8 cellular contexts compared by ENCODE assay signal in genomic region chr11:11798586-11799438, GRCh38. TPM values are rescaled to one million over a fixed set of nuclear protein-coding genes. Genes with fewer than 3 reads are reported as not detected.
A peak's percentile ranks its signal among the peaks of the same experiment; 100 is the strongest.
DNase-seq lines count a peak whose midpoint lies in the region; ATAC-seq and TF ChIP-seq lines count a peak whose summit lies in the region.

No MANE protein-coding gene starts in this region.

- TF ChIP-seq CTCF in A673 (conservative IDR thresholded peaks at IDR 0.05; ENCODE audit: low read depth, low read length) = peak; percentile 89
- peak; percentile 64 for TF ChIP-seq CTCF in GM12875 (IDR thresholded peaks at IDR 0.05; ENCODE audit: borderline replicate concordance, insufficient read depth, low read depth, low read length)
- TF ChIP-seq CTCF in KMS-11 (conservative IDR thresholded peaks at IDR 0.05; ENCODE audit: low read depth, low read length) = peak; percentile 94
- TF ChIP-seq CTCF in ascending aorta (IDR thresholded peaks at IDR 0.05) = peak; percentile 77 to 89 (median 80)

- H3K4me3 ChIP-seq in A673 (ENCODE audit: low read depth, low read length, poor library complexity, severe bottlenecking) = no peak overlapping the region
- H3K4me3 ChIP-seq in GM12875 (ENCODE audit: low read depth, low read length) = no peak overlapping the region
- H3K4me3 ChIP-seq in KMS-11 (IDR thresholded peaks at IDR 0.05; ENCODE audit: insufficient read depth, low read depth, low read length) = no peak overlapping the region
- no peak overlapping the region for H3K4me3 ChIP-seq in ascending aorta

- H3K79me2 ChIP-seq in KMS-11 (ENCODE audit: insufficient read depth, low read depth) = no peaks in the 10 kb centered on the region

- BruUV-seq in A673 (replicated peaks; lab: Mats Ljungman, UMichigan) = no TSS peak

- peak overlapping the region; percentile 25; the same call in 1 of the 2 replicates for H2AFZ ChIP-seq in KMS-11 (ENCODE audit: low read depth)

- H3K36me3 ChIP-seq in A673 (ENCODE audit: insufficient read depth, low read length, poor library complexity, severe bottlenecking) (no peaks in the 10 kb centered on the region), KMS-11 (ENCODE audit: insufficient read depth) (no peaks in the 10 kb centered on the region), ascending aorta (no peaks in the 10 kb centered on the region)

- H3K27ac ChIP-seq in A673 (ENCODE audit: low read depth, low read length, poor library complexity, severe bottlenecking) = no peak overlapping the region
- H3K27ac ChIP-seq in KMS-11 = no peak overlapping the region
- H3K27ac ChIP-seq in ascending aorta = no peak overlapping the region

- H3K4me1 ChIP-seq in A673 (ENCODE audit: insufficient read depth, low read length, poor library complexity, severe bottlenecking) (no peaks in the 10 kb centered on the region), KMS-11 (ENCODE audit: low read depth, poor library complexity, severe bottlenecking) (no peaks in the 10 kb centered on the region), ascending aorta (peaks cover 2 to 3% of the 10 kb centered on the region in 2 donors)

- H3K9ac ChIP-seq in KMS-11 = no peak overlapping the region

- H3K4me2 ChIP-seq in KMS-11 = no peak overlapping the region

- no peaks in the 10 kb centered on the region for H4K20me1 ChIP-seq in KMS-11 (ENCODE audit: insufficient read depth)

- H3K27me3 ChIP-seq in A673 (replicated peaks; ENCODE audit: insufficient read depth, low read depth, low read length, poor library complexity) = peaks cover 20% of the 10 kb centered on the region
- H3K27me3 ChIP-seq in KMS-11 (ENCODE audit: insufficient read depth, low read depth) = no peaks in the 10 kb centered on the region
- no peaks in the 10 kb centered on the region for H3K27me3 ChIP-seq in ascending aorta

- no peak for ATAC-seq in HG02763 (IDR thresholded peaks at IDR 0.05; ENCODE audit: unreplicated experiment)

- H3K9me3 ChIP-seq in A673 (ENCODE audit: low read depth, low read length, poor library complexity, severe bottlenecking) (no peaks in the 10 kb centered on the region), ascending aorta (no peaks in the 10 kb centered on the region)

- peak; percentile 75 for DNase-seq in A673 (ENCODE audit: low spot score)
- DNase-seq in T-helper 9 cell = peak; percentile 79
- peak; percentile 51 to 93 for DNase-seq in ascending aorta (ENCODE audit: low spot score in 2 of 2)
- DNase-seq in hypothalamus (lab: John Stamatoyannopoulos, UW) = peak in 48 of 51 donors; percentile 5 to 93 (median 54)
- peak; percentile 64 for DNase-seq in stimulated activated CD4-positive, alpha-beta T cell treated with anti-CD3 and anti-CD28 coated beads, Interleukin-12 subunit alpha, Interleukin-12 subunit beta, amount 100 ng/mL, for 4 hours

- intact Hi-C loops in A673 (cut with micrococcal nuclease; ENCODE audit: unreplicated experiment) = loop anchor here (2.0 to 5.0 kb wide), 2 partner anchors 246 to 483 kb away; no protein-coding TSS in a partner anchor
- intact Hi-C loops in ascending aorta (cut with DNase I) = loop anchor here (1.0 kb wide), 1 partner anchor 245 kb away; no protein-coding TSS in a partner anchor

- POLR2A ChIA-PET in A673 (lab: Charles Lee; ENCODE audit: low non-redundant PET) = no interaction called here

- CTCF ChIA-PET in A673 (lab: Charles Lee) = interaction anchor here (0.6 to 1.4 kb wide), 2 partner anchors 31 to 246 kb away, joined by 4 to 7 read pairs; no protein-coding TSS in a partner anchor

RNA-seq across cellular contexts. Expression of gene USP47, which starts 43.0 kb away (rescaled TPM):
- total RNA-seq in A673 (2021) = 40.0 and 45.9 TPM in 2 replicates
- total RNA-seq in ascending aorta = 18.2 TPM
